In genomic region chr19:2239173-2239572, GRCh38 we compare ENCODE assay signal across 6 cellular contexts. TPM values are rescaled to one million over a fixed set of nuclear protein-coding genes. Genes with fewer than 3 reads are reported as not detected.
A peak's percentile ranks its signal among the peaks of the same experiment; 100 is the strongest.
DNase-seq lines count a peak whose midpoint lies in the region; ATAC-seq and TF ChIP-seq lines count a peak whose summit lies in the region.

No MANE protein-coding gene starts in this region.

- H3K4me1 ChIP-seq in heart right ventricle = peaks cover 27 to 78% (median 65%) of the 10 kb centered on the region in 9 donors
- H3K4me1 ChIP-seq in endodermal cell (ENCODE audit: control insufficient read depth, insufficient read depth, low read length) = peaks cover 6% of the 10 kb centered on the region
- H3K4me1 ChIP-seq in transverse colon = peaks cover 52 to 79% (median 77%) of the 10 kb centered on the region in 4 donors
- peaks cover 28 to 50% of the 10 kb centered on the region in 2 donors for H3K4me1 ChIP-seq in adrenal gland (replicated peaks in 1 of 2)

- peak overlapping the region in 7 of 10 donors; percentile 5 to 79 (median 68) for H3K27ac ChIP-seq in heart right ventricle
- H3K27ac ChIP-seq in endodermal cell (ENCODE audit: low read depth, low read length) = peak overlapping the region; percentile 77
- peak overlapping the region in 3 of 4 donors; percentile 40 to 62 (median 61) for H3K27ac ChIP-seq in transverse colon
- peak overlapping the region in 1 of 5 donors; percentile 54 for H3K27ac ChIP-seq in adrenal gland

- H3K27me3 Mint-ChIP-seq in endodermal cell (ENCODE audit: insufficient read depth) = no peaks in the 10 kb centered on the region

- TF ChIP-seq CTCF in heart right ventricle (IDR thresholded peaks at IDR 0.05) (no peak), endodermal cell (conservative IDR thresholded peaks at IDR 0.05) (no peak), transverse colon (IDR thresholded peaks at IDR 0.05) (no peak), adrenal gland (IDR thresholded peaks at IDR 0.05) (no peak)

- H3K4me1 Mint-ChIP-seq in endodermal cell = peaks cover 35% of the 10 kb centered on the region

- intact Hi-C loops in heart right ventricle (cut with DNase I) (loop anchor here in 9 of 10 donors (1.0 to 10.0 kb wide), 10 partner anchors 26 to 156 kb away; partner anchors contain the start of genes AP3D1 (in 2 of the 9) and DOT1L (in 1 of the 9)), left cardiac atrium (cut with DNase I) (loop anchor here (5.0 to 10.0 kb wide), 2 partner anchors 33 to 84 kb away; partner anchors contain the start of gene AP3D1 (in 2 of the 2)), transverse colon (cut with DNase I; ENCODE audit: low total_unique reads) (no loop called here), adrenal gland (cut with DNase I) (loop anchor here in 1 of 2 donors (5.0 to 10.0 kb wide), 3 partner anchors 33 to 82 kb away; no protein-coding TSS in a partner anchor)

- TF ChIP-seq EP300 in transverse colon (IDR thresholded peaks at IDR 0.05; ENCODE audit: low read depth) = no peak

- H3K9me3 ChIP-seq in heart right ventricle = no peaks in the 10 kb centered on the region
- H3K9me3 ChIP-seq in endodermal cell (ENCODE audit: control insufficient read depth, low read length) = no peaks in the 10 kb centered on the region
- no peaks in the 10 kb centered on the region for H3K9me3 ChIP-seq in transverse colon
- H3K9me3 ChIP-seq in adrenal gland (replicated peaks in 1 of 3) = no peaks in the 10 kb centered on the region

- H3K9ac ChIP-seq in endodermal cell (ENCODE audit: extremely low read depth, low read length, poor library complexity, severe bottlenecking) = peak overlapping the region; percentile 74

- peak overlapping the region; percentile 92 for H3K4me3 Mint-ChIP-seq in endodermal cell

- no peaks in the 10 kb centered on the region for H3K9me3 Mint-ChIP-seq in endodermal cell

- no peak for ATAC-seq in heart right ventricle
- no peak for ATAC-seq in left cardiac atrium
- no peak for ATAC-seq in GM21825 (IDR thresholded peaks at IDR 0.05; ENCODE audit: unreplicated experiment)

- H3K36me3 ChIP-seq in heart right ventricle (peaks cover 1 to 29% (median 10%) of the 10 kb centered on the region in 9 donors), endodermal cell (ENCODE audit: control insufficient read depth, insufficient read depth, low read length) (peaks cover 50% of the 10 kb centered on the region), transverse colon (peaks cover 0 to 12% (median 6%) of the 10 kb centered on the region in 4 donors), adrenal gland (replicated peaks in 1 of 2) (peaks cover 0 to 11% of the 10 kb centered on the region in 2 donors)

- H3K27me3 ChIP-seq in heart right ventricle = no peaks in the 10 kb centered on the region
- no peaks in the 10 kb centered on the region for H3K27me3 ChIP-seq in endodermal cell (ENCODE audit: control insufficient read depth, insufficient read depth, low read length, poor library complexity, severe bottlenecking)
- H3K27me3 ChIP-seq in transverse colon = no peaks in the 10 kb centered on the region
- no peaks in the 10 kb centered on the region for H3K27me3 ChIP-seq in adrenal gland

- H3K4me3 ChIP-seq in heart right ventricle (peak overlapping the region in 6 of 10 donors; percentile 41 to 56 (median 48)), endodermal cell (ENCODE audit: low read length) (peak overlapping the region; percentile 91), transverse colon (peak overlapping the region in 1 of 4 donors; percentile 39), adrenal gland (no peak overlapping the region)

- no peak for DNase-seq in heart right ventricle
- DNase-seq in left cardiac atrium = no peak
- no peak for DNase-seq in endodermal cell
- no peak for DNase-seq in transverse colon
- DNase-seq in adrenal gland = no peak

- peak overlapping the region; percentile 49 for H3K27ac Mint-ChIP-seq in endodermal cell

- in situ Hi-C loops in transverse colon (cut with MboI; ENCODE audit: low pct_ligation_motif_present in 1 of 4, low pct_unique_long_range_greater_than_20kb in 1 of 4, low sequenced_read_pairs in 3 of 4) = no loop called here

- peaks cover 33% of the 10 kb centered on the region for H3K36me3 Mint-ChIP-seq in endodermal cell (ENCODE audit: low read depth)

- whole genome bisulfite sequencing in heart right ventricle, 2 donors = 67 to 72% methylated on average over 10 of the region's 10 CpGs
- WGBS in endodermal cell (ENCODE audit: insufficient coverage in 1 of 2, insufficient read length in 1 of 2), 2 experiments = 64 to 71% methylated on average over 7 to 9 of the region's 10 CpGs
- WGBS in transverse colon (ENCODE audit: low coverage in 1 of 2), 2 donors = 54 to 55% methylated on average over 8 to 10 of the region's 10 CpGs
- 68 to 74% (median 72%) methylated on average over 10 of the region's 10 CpGs for WGBS in adrenal gland, 4 donors

- TF ChIP-seq POLR2A in transverse colon (IDR thresholded peaks at IDR 0.05) (no peak), adrenal gland (IDR thresholded peaks at IDR 0.05) (no peak)

RNA-seq across cellular contexts. Expression of gene SF3A2, which starts 2.5 kb away (rescaled TPM):
- total RNA-seq in heart right ventricle = 10 to 100 TPM; 24.6 to 45.2 (median 30.4) TPM
- polyA plus RNA-seq in heart right ventricle = 10 to 100 TPM; 25.8 to 47.3 TPM
- total RNA-seq in left cardiac atrium = 10 to 100 TPM; 28.8 to 34.4 TPM
- 100 to 1,000 TPM; 126 to 132 TPM for total RNA-seq in endodermal cell
- polyA plus RNA-seq in endodermal cell (2013, experiment 1 of 2) = 147 TPM
- 122 TPM for polyA plus RNA-seq in endodermal cell (2013, experiment 2 of 2)
- 10 to 100 TPM; 35.8 to 54.6 (median 41.6) TPM for total RNA-seq in transverse colon
- total RNA-seq in adrenal gland = 10 to 100 TPM; 17.7 to 64.3 (median 28.2) TPM
- 100 to 1,000 TPM in 1 of 3 donors, 10 to 100 TPM in 1, 1 to 10 TPM in 1; 3.9 to 110 (median 52.7) TPM for polyA plus RNA-seq in adrenal gland

RNA-seq across cellular contexts. Expression of gene PLEKHJ1, which starts 3.0 kb away (rescaled TPM):
- total RNA-seq in heart right ventricle (10 to 100 TPM; 40.0 to 76.5 (median 45.0) TPM), left cardiac atrium (10 to 100 TPM; 45.2 to 45.7 TPM), endodermal cell (100 to 1,000 TPM; 146 to 192 TPM), transverse colon (100 to 1,000 TPM; 184 to 332 (median 254) TPM), adrenal gland (10 to 100 TPM; 58.1 to 85.1 (median 71.7) TPM)
- polyA plus RNA-seq in heart right ventricle (100 to 1,000 TPM in 1 of 2 donors, 10 to 100 TPM in 1; 83.6 to 103 TPM), adrenal gland (10 to 100 TPM; 18.1 to 82.9 (median 69.7) TPM)
- polyA plus RNA-seq in endodermal cell (2013, experiment 1 of 2) = 103 TPM
- 96.8 TPM for polyA plus RNA-seq in endodermal cell (2013, experiment 2 of 2)

RNA-seq across cellular contexts. Expression of gene AMH, which starts 9.9 kb away (rescaled TPM):
- total RNA-seq in heart right ventricle (under 1 TPM; 0.15 to 0.70 (median 0.41) TPM), left cardiac atrium (1 to 10 TPM in 1 of 2 donors, under 1 TPM in 1; 0.80 to 1.6 TPM), endodermal cell (10 to 100 TPM; 20.5 to 35.1 TPM), transverse colon (1 to 10 TPM in 2 of 4 donors, not detected in 2; 1.1 to 3.5 TPM), adrenal gland (1 to 10 TPM in 2 of 8 donors, under 1 TPM in 3, not detected in 3; 0.36 to 1.5 (median 0.42) TPM)
- polyA plus RNA-seq in heart right ventricle (1 to 10 TPM in 1 of 2 donors, under 1 TPM in 1; 0.30 to 1.0 TPM), adrenal gland (1 to 10 TPM in 2 of 3 donors, not detected in 1; 1.8 to 4.6 TPM)
- 4.8 TPM for polyA plus RNA-seq in endodermal cell (2013, experiment 1 of 2)
- polyA plus RNA-seq in endodermal cell (2013, experiment 2 of 2) = 5.6 TPM

RNA-seq across cellular contexts. Expression of gene JSRP1, which starts 17.0 kb away (rescaled TPM):
- total RNA-seq in heart right ventricle (under 1 TPM in 3 of 10 donors, not detected in 7; 0.31 to 0.72 (median 0.45) TPM), left cardiac atrium (under 1 TPM in 1 of 2 donors, not detected in 1; 0.27 TPM), endodermal cell (under 1 TPM; 0.66 to 0.89 TPM), transverse colon (1 to 10 TPM in 1 of 4 donors, not detected in 3; 5.6 TPM), adrenal gland (under 1 TPM in 2 of 8 donors, not detected in 6; 0.54 to 0.84 TPM)
- polyA plus RNA-seq in heart right ventricle (under 1 TPM in 1 of 2 donors, not detected in 1; 0.29 TPM), adrenal gland (1 to 10 TPM in 1 of 3 donors, under 1 TPM in 2; 0.71 to 1.1 (median 0.82) TPM)
- not detected for polyA plus RNA-seq in endodermal cell (2013, experiment 1 of 2)
- not detected for polyA plus RNA-seq in endodermal cell (2013, experiment 2 of 2)

RNA-seq across cellular contexts. Expression of gene PEAK3, which starts 42.8 kb away (rescaled TPM):
- total RNA-seq in heart right ventricle = 1 to 10 TPM in 1 of 10 donors, under 1 TPM in 9; 0.11 to 1.1 (median 0.22) TPM
- under 1 TPM; 0.13 to 0.22 TPM for polyA plus RNA-seq in heart right ventricle
- total RNA-seq in left cardiac atrium = 1 to 10 TPM; 1.0 to 2.3 TPM
- not detected for total RNA-seq in endodermal cell
- not detected for polyA plus RNA-seq in endodermal cell (2013, experiment 1 of 2)
- polyA plus RNA-seq in endodermal cell (2013, experiment 2 of 2) = 0.08 TPM
- total RNA-seq in transverse colon = 1 to 10 TPM in 2 of 4 donors, under 1 TPM in 1, not detected in 1; 0.27 to 1.1 (median 1.1) TPM
- total RNA-seq in adrenal gland = 1 to 10 TPM in 6 of 8 donors, under 1 TPM in 2; 0.43 to 3.2 (median 1.5) TPM
- polyA plus RNA-seq in adrenal gland = under 1 TPM; 0.05 to 0.56 (median 0.27) TPM

Comparison
In these comparisons a context has a peak if more than half of its experiments do, and no peak if none do; other contexts are left out.
1. H3K4me3 ChIP-seq: peak in heart right ventricle (6 of 10) and endodermal cell (single experiment); none in adrenal gland (0 of 4).
2. RNA of gene AMH, which starts 9.9 kb away (total RNA-seq): 20.5 to 35.1 TPM in endodermal cell; 0.80 to 1.6 TPM in left cardiac atrium, 1.1 to 3.5 TPM in transverse colon, 0.15 to 0.70 TPM in heart right ventricle and 0.36 to 1.5 TPM in adrenal gland; every median in the first group is over 4 times any median in the second.